In the genomic region with DNA sequence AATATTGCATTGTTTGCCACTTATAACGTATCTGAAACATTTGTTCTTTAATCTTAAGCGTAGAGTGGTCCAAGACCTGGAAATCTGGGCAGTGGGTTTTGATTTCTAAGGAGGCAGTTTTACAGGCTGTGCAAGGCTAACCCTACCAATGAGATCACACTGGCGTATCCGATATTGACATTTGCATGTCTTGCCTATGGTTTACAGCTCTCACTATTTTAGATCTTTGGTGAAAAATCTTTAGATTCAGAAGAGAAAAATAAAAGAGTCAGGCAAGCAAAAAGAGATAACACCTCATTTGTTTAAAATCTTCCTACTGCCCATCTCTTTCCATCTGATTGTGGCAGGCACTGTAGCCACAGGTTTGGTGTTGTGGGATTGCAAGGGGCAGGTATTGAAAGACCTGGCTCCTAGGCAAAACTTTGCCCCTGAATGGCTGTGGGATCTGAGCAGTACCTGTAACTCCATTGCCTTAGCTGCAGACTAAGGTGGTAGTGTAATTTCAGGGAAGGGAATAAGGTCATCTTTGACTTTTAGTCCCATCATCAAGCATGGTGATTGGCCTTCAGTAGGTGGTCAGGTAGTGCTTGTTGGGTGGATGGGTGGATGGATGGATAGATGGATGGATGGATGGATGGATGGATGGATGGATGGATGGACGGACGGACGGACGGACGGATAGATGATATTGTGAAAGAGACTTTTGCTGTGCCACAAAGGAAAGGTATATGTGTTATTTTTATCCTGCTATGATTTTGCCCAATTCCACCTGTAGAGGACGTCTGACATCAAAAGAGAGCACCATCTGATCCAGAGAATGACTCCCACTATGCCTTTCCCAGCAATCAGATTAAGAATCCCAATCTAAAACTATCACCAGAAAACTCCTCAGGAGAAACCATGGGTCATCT, we compare ENCODE assay signal across 8 cellular contexts. TPM values are rescaled to one million over a fixed set of nuclear protein-coding genes. Genes with fewer than 3 reads are reported as not detected.
A peak's percentile ranks its signal among the peaks of the same experiment; 100 is the strongest.
DNase-seq lines count a peak whose midpoint lies in the region; ATAC-seq and TF ChIP-seq lines count a peak whose summit lies in the region.

No MANE protein-coding gene starts in this region.

- peak overlapping the region; percentile 97 to 100 for H3K27ac Mint-ChIP-seq in effector memory CD8-positive, alpha-beta T cell
- H3K27ac Mint-ChIP-seq in osteocyte (ENCODE audit: unreplicated experiment): no peak overlapping the region

- H3K4me3 Mint-ChIP-seq in effector memory CD8-positive, alpha-beta T cell: peak overlapping the region; percentile 79 to 95
- H3K4me3 Mint-ChIP-seq in osteocyte (ENCODE audit: unreplicated experiment): peak overlapping the region; percentile 91

- ATAC-seq in effector memory CD8-positive, alpha-beta T cell (replicated peaks): no peak
- ATAC-seq in HG03432 (IDR thresholded peaks at IDR 0.05; ENCODE audit: unreplicated experiment): no peak
- no peak for ATAC-seq in sciatic nerve
- ATAC-seq in GM18909 (IDR thresholded peaks at IDR 0.05; ENCODE audit: poor library complexity, unreplicated experiment): no peak

- in situ Hi-C loops in Caki2 (cut with HindIII; ENCODE audit: low pct_unique_long_range_greater_than_20kb, low sequenced_read_pairs): no loop called here

- no peaks in the 10 kb centered on the region for H3K9me3 Mint-ChIP-seq in effector memory CD8-positive, alpha-beta T cell
- H3K9me3 Mint-ChIP-seq in osteocyte (ENCODE audit: unreplicated experiment): no peaks in the 10 kb centered on the region

- H3K4me1 Mint-ChIP-seq in effector memory CD8-positive, alpha-beta T cell (ENCODE audit: low read depth in 2 of 2): peaks cover 53 to 68% of the 10 kb centered on the region in 2 donors
- peaks cover 66% of the 10 kb centered on the region for H3K4me1 Mint-ChIP-seq in osteocyte (ENCODE audit: unreplicated experiment)

- peaks cover 86% of the 10 kb centered on the region for H3K36me3 Mint-ChIP-seq in effector memory CD8-positive, alpha-beta T cell (ENCODE audit: insufficient read depth)
- H3K36me3 Mint-ChIP-seq in osteocyte (ENCODE audit: unreplicated experiment): peaks cover 1% of the 10 kb centered on the region

- TF ChIP-seq CTCF in osteocyte (IDR thresholded peaks at IDR 0.05): no peak

- H3K27me3 Mint-ChIP-seq in effector memory CD8-positive, alpha-beta T cell: no peaks in the 10 kb centered on the region
- H3K27me3 Mint-ChIP-seq in osteocyte (ENCODE audit: unreplicated experiment): no peaks in the 10 kb centered on the region

- DNase-seq in Caki2 (ENCODE audit: low read depth) (peak; percentile 41), NAMALWA (ENCODE audit: low spot score) (peak; percentile 43), osteocyte (ENCODE audit: extremely low spot score, unreplicated experiment) (no peak), middle frontal gyrus (ENCODE audit: extremely low spot score, low spot score) (no peak), sciatic nerve (ENCODE audit: low spot score) (no peak)
- DNase-seq in effector memory CD8-positive, alpha-beta T cell: peak in 2 of 3 experiments; percentile 27 to 42

- intact Hi-C loops in sciatic nerve (cut with DNase I): no loop called here

RNA-seq across cellular contexts. Expression of a gene that starts 1.9 kb away (rescaled TPM):
- 6.1 and 19.2 TPM in 2 replicates for total RNA-seq in Caki2 (2014; rRNA removed; shearing (Covaris generic); ENCODE audit: low replicate concordance)
- 12.0 and 17.4 TPM in 2 replicates for total RNA-seq in osteocyte
- 37.5 TPM for total RNA-seq in sciatic nerve

Comparison
In these comparisons a context has a peak if more than half of its experiments do, and no peak if none do; other contexts are left out.
1. DNase-seq: peak in Caki2 (single experiment), NAMALWA (single experiment) and effector memory CD8-positive, alpha-beta T cell (2 of 3); none in osteocyte (single experiment), middle frontal gyrus (single experiment) and sciatic nerve (single experiment).